18 cellular contexts compared by ENCODE assay signal in the genomic region with DNA sequence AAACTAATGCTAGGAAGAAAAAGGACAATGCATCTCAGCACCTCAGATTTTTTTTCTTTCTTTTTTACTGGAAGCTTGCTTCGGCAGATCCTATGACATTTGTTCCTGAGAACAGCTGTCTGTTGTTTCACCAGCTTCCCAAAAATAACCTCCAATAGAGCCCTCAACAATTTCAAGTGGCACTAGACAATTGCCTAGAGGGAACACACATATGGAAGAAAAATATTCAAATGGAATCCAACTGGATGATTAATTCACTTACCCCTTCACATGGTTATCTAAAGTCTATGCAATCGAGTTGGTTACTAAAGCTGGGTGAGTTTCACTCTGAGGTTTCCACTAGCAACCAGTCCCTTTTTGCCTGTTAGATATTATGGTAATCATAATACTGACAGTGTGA. TPM values are rescaled to one million over a fixed set of nuclear protein-coding genes. Genes with fewer than 3 reads are reported as not detected.
DNase-seq lines count a peak whose midpoint lies in the region; ATAC-seq and TF ChIP-seq lines count a peak whose summit lies in the region.
"Had no signal": no experiment of that assay in that cellular context is flagged by ENCODE, and none has a peak within 500 bp of the region (broad histone marks: within the 10 kb centered on the region; RNA-seq: fewer than 3 reads in every experiment).

A gene with protein sequence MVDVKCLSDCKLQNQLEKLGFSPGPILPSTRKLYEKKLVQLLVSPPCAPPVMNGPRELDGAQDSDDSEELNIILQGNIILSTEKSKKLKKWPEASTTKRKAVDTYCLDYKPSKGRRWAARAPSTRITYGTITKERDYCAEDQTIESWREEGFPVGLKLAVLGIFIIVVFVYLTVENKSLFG (minus strand): TSS at position 329 of the 400 bp plus-strand sequence. CDS start 1,520 bp downstream, outside the sequence.

- no peak within 1 kb of the TSS for H2BK5ac ChIP-seq in H9 (ENCODE audit: insufficient read length, low read length)

- H3K23ac ChIP-seq in H9 (ENCODE audit: insufficient read length, low read depth, low read length), result no peak within 1 kb of the TSS

- H3K9me3 Mint-ChIP-seq in H9 (no peaks in the 10 kb centered on the region), WTC11 (no peaks in the 10 kb centered on the region), type B pancreatic cell (no peaks in the 10 kb centered on the region)

- H2BK120ac ChIP-seq in H9 (ENCODE audit: low read depth, low read length, poor library complexity, severe bottlenecking), result no peak within 1 kb of the TSS

- H3K4ac ChIP-seq in H9 (ENCODE audit: low read depth, low read length), result no peak within 1 kb of the TSS

- H3K23me2 ChIP-seq in H9 (ENCODE audit: insufficient read length, low read depth, low read length, poor library complexity, severe bottlenecking), result no peaks in the 10 kb centered on the region

- POLR2A ChIA-PET in WTC11 (lab: Charles Lee), result no interaction called here

- no peaks in the 10 kb centered on the region for H3K79me2 ChIP-seq in H9 (ENCODE audit: insufficient read depth, low read length)

- no peak within 1 kb of the TSS for H2BK12ac ChIP-seq in H9 (ENCODE audit: insufficient read length, low read depth, low read length)

- DNase-seq in H9 (no peak), NCI-H2029 treated with DMSO at 0.1 percent for 48 hours (lab: John Stamatoyannopoulos, UW) (peak; percentile 49), WTC11 (ENCODE audit: low spot score) (no peak), lower lobe of right lung (no peak), type B pancreatic cell (ENCODE audit: extremely low spot score, unreplicated experiment) (no peak), HK-2 (ENCODE audit: unreplicated experiment) (no peak)
- DNase-seq: activated CD4-positive, alpha-beta T cell treated with anti-CD3 and anti-CD28 coated beads, Interleukin-2, amount 50 U/mL, for 48 hours; BE2C; DND-41; kidney glomerular epithelial cell; NCI-H1436 treated with DMSO at 0.1 percent for 48 hours; SK-N-SH; stimulated activated CD4-positive, alpha-beta T cell treated with anti-CD3 and anti-CD28 coated beads, Interleukin-12 subunit alpha, Interleukin-12 subunit beta, amount 100 ng/mL, for 4 hours; stomach had no signal

- no peaks in the 10 kb centered on the region for H3K9me3 ChIP-seq in H9 (ENCODE audit: control insufficient read depth, low read depth, low read length)
- H3K9me3 ChIP-seq in lower lobe of right lung, result no peaks in the 10 kb centered on the region
- H3K9me3 ChIP-seq: BE2C, SK-N-SH, stomach had no signal

- no peaks in the 10 kb centered on the region for H3K27me3 ChIP-seq in H9 (ENCODE audit: insufficient read depth, low read length)
- no peaks in the 10 kb centered on the region for H3K27me3 ChIP-seq in lower lobe of right lung (ENCODE audit: low read depth)
- H3K27me3 ChIP-seq: BE2C had no signal

- no peak within 1 kb of the TSS for H2AK5ac ChIP-seq in H9 (ENCODE audit: insufficient read length, low read length)

- H3K27me3 Mint-ChIP-seq in H9 (ENCODE audit: low read depth), result peaks cover 32% of the 10 kb centered on the region
- peaks cover 29% of the 10 kb centered on the region for H3K27me3 Mint-ChIP-seq in WTC11 (ENCODE audit: low read depth)
- H3K27me3 Mint-ChIP-seq in type B pancreatic cell, result peaks cover 56% of the 10 kb centered on the region

- ATAC-seq in WTC11, result no peak
- ATAC-seq in lower lobe of right lung, result peak; percentile 42 to 65
- ATAC-seq in HG03378 (IDR thresholded peaks at IDR 0.05; ENCODE audit: unreplicated experiment), result no peak
- no peak for ATAC-seq in HG02610 (IDR thresholded peaks at IDR 0.05; ENCODE audit: unreplicated experiment)

- H3K79me1 ChIP-seq in H9 (ENCODE audit: insufficient read depth, low read depth, low read length, poor library complexity, severe bottlenecking), result no peaks in the 10 kb centered on the region

- intact Hi-C loops in lower lobe of right lung (cut with DNase I), result no loop called here

- no peak within 1 kb of the TSS for H3K4me2 ChIP-seq in H9 (ENCODE audit: insufficient read depth, insufficient read length, low read length)
- H3K4me2 ChIP-seq: SK-N-SH had no signal

- H4K5ac ChIP-seq in H9 (ENCODE audit: insufficient read length, low read depth, low read length), result no peak within 1 kb of the TSS

- H2BK15ac ChIP-seq in H9 (ENCODE audit: low read depth, low read length), result no peak within 1 kb of the TSS

- H3K27ac Mint-ChIP-seq in H9, result no peak within 1 kb of the TSS
- H3K27ac Mint-ChIP-seq in WTC11, result no peak within 1 kb of the TSS
- no peak within 1 kb of the TSS for H3K27ac Mint-ChIP-seq in type B pancreatic cell

- no peak within 1 kb of the TSS for H3K27ac ChIP-seq in H9 (ENCODE audit: insufficient read length, low read depth, low read length)
- H3K27ac ChIP-seq in lower lobe of right lung, result no peak within 1 kb of the TSS
- H3K27ac ChIP-seq: stomach had no signal

- CTCF ChIA-PET in WTC11 (lab: Charles Lee), result interaction anchor here (0.6 to 7.7 kb wide), 7 partner anchors 9 to 102 kb away, joined by 3 to 69 read pairs (median 4); no protein-coding TSS in a partner anchor

- H4K91ac ChIP-seq in H9 (ENCODE audit: insufficient read length, low read depth, low read length), result no peak within 1 kb of the TSS

- no peak within 1 kb of the TSS for H3K18ac ChIP-seq in H9 (ENCODE audit: insufficient read length, low read depth, low read length)

- no peak within 1 kb of the TSS for H3K4me3 ChIP-seq in lower lobe of right lung
- H3K4me3 ChIP-seq: stomach had no signal

- H3K4me1 ChIP-seq in H9 (ENCODE audit: insufficient read depth, low read length) (no peaks in the 10 kb centered on the region), lower lobe of right lung (no peaks in the 10 kb centered on the region)
- H3K4me1 ChIP-seq: BE2C, stomach had no signal

- TF ChIP-seq CTCF in H9 (conservative IDR thresholded peaks at IDR 0.05) (no peak), WTC11 (IDR thresholded peaks at IDR 0.05) (no peak), lower lobe of right lung (IDR thresholded peaks at IDR 0.05) (no peak), type B pancreatic cell (conservative IDR thresholded peaks at IDR 0.05) (no peak)

- H3T11ph ChIP-seq in H9 (ENCODE audit: low read length), result no peak within 1 kb of the TSS

- H4K8ac ChIP-seq in H9 (replicated peaks; ENCODE audit: insufficient read length, low read depth, low read length), result no peak within 1 kb of the TSS

- H4K20me1 ChIP-seq in H9 (ENCODE audit: control insufficient read depth, insufficient read depth, insufficient read length), result no peaks in the 10 kb centered on the region

- no CpG with 5 or more reads among the region's 2 CpGs for WGBS in H9 (ENCODE audit: extremely low coverage, insufficient read length, low lambda C conversion rate)

- no peak within 1 kb of the TSS for H3K56ac ChIP-seq in H9 (ENCODE audit: insufficient read length, low read depth, low read length)

- H2BK20ac ChIP-seq in H9 (ENCODE audit: low read depth, low read length, poor library complexity, severe bottlenecking), result no peak within 1 kb of the TSS

- no peak within 1 kb of the TSS for H2AFZ ChIP-seq in H9 (ENCODE audit: low read length)

- H3K36me3 Mint-ChIP-seq in H9 (ENCODE audit: insufficient read depth in 1 of 3, low read depth in 3 of 3), result peaks cover 0 to 2% (median 0%) of the 10 kb centered on the region in 3 experiments; a peak in 1 of 7 replicates
- no peaks in the 10 kb centered on the region for H3K36me3 Mint-ChIP-seq in WTC11
- H3K36me3 Mint-ChIP-seq in type B pancreatic cell, result no peaks in the 10 kb centered on the region

- no peak within 1 kb of the TSS for H3K14ac ChIP-seq in H9 (ENCODE audit: insufficient read depth, low read length)

- no peak within 1 kb of the TSS for H3K4me3 Mint-ChIP-seq in H9
- no peak within 1 kb of the TSS for H3K4me3 Mint-ChIP-seq in WTC11
- no peak within 1 kb of the TSS for H3K4me3 Mint-ChIP-seq in type B pancreatic cell

- H3K4me1 Mint-ChIP-seq in H9 (peaks cover 18 to 35% of the 10 kb centered on the region in 2 experiments), WTC11 (peaks cover 41% of the 10 kb centered on the region), type B pancreatic cell (ENCODE audit: unreplicated experiment) (peaks cover 7% of the 10 kb centered on the region)

- H3K36me3 ChIP-seq in lower lobe of right lung, result no peaks in the 10 kb centered on the region
- H3K36me3 ChIP-seq: BE2C, stomach had no signal

- no peak within 1 kb of the TSS for H3K9ac ChIP-seq in H9 (ENCODE audit: extremely low read depth, insufficient read length, low read length)
- H3K9ac ChIP-seq: SK-N-SH had no signal

TF ChIP-seq in WTC11, 78 proteins besides CTCF, POLR2A, EP300 and RAD21:
- TF ChIP-seq, protein P1, sequence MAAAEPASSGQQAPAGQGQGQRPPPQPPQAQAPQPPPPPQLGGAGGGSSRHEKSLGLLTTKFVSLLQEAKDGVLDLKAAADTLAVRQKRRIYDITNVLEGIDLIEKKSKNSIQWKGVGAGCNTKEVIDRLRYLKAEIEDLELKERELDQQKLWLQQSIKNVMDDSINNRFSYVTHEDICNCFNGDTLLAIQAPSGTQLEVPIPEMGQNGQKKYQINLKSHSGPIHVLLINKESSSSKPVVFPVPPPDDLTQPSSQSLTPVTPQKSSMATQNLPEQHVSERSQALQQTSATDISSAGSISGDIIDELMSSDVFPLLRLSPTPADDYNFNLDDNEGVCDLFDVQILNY (CRISPR knock-in tag; IDR thresholded peaks at IDR 0.05), result no peak
- TF ChIP-seq GRHL2 (CRISPR knock-in tag; IDR thresholded peaks at IDR 0.05; ENCODE audit: insufficient replicate concordance, severe bottlenecking) (no peak), NR3C1 (CRISPR knock-in tag; conservative IDR thresholded peaks at IDR 0.05; ENCODE audit: low read depth) (no peak)

RNA-seq across cellular contexts. Expression of the gene that starts here (rescaled TPM):
- total RNA-seq in H9 (2021), result 11.8 and 11.9 TPM in 2 replicates
- 14.7 to 26.3 TPM (median 15.3 TPM) in 3 replicates for total RNA-seq in WTC11 (2021)
- total RNA-seq in lower lobe of right lung, result not detected
- 5.5 and 8.1 TPM in 2 replicates for total RNA-seq in type B pancreatic cell (ENCODE audit: low replicate concordance)
- total RNA-seq: glomerular endothelial cell, posterior vena cava, stomach had no signal

Comparison
In these comparisons a context has a peak if more than half of its experiments do, and no peak if none do; other contexts are left out.
1. Peak in ATAC-seq in lower lobe of right lung; RNA of the gene not detected or under 1 TPM.